1 cellular context compared by ENCODE assay signal in the genomic region with DNA sequence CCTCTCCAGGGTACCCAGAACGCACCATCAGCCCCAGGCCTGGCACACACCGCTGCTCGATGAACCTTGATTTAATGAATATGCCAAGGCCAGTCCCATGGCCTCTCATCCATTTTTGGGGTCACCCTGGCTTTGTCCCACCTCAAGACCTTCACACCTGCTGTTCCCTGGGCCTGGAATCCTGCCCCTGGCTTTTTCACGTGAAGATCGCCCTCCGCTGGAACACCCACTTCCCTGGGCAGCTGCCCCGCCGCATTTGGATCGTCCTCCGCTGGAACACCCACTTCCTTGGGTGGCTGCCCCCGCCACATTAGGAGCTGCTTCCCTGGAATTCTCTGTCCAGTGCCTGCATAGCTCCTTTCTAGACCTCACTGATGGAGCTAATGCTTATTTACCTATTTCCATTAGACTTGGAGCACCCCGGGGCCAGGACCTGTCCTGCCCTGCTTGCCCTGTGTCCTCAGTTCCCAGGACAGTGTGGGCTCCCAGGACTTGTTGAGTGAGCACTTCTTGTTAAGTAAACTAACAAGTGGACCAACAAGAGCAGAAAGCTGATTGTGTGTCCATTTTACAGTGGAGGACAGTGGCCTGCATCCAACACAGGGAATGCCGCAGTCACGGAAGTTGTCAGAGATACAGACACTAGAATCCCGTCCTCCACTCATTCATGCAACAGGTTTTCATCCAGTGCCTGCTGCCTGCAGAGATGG.
TF ChIP-seq lines count a peak whose summit lies in the region.

No MANE protein-coding gene starts in this region.

TF ChIP-seq in liver, 16 proteins besides CTCF, POLR2A, EP300 and RAD21 (continued from another document):
- TF ChIP-seq ZBTB33 (IDR thresholded peaks at IDR 0.05), result no peak
- TF ChIP-seq, protein P1, sequence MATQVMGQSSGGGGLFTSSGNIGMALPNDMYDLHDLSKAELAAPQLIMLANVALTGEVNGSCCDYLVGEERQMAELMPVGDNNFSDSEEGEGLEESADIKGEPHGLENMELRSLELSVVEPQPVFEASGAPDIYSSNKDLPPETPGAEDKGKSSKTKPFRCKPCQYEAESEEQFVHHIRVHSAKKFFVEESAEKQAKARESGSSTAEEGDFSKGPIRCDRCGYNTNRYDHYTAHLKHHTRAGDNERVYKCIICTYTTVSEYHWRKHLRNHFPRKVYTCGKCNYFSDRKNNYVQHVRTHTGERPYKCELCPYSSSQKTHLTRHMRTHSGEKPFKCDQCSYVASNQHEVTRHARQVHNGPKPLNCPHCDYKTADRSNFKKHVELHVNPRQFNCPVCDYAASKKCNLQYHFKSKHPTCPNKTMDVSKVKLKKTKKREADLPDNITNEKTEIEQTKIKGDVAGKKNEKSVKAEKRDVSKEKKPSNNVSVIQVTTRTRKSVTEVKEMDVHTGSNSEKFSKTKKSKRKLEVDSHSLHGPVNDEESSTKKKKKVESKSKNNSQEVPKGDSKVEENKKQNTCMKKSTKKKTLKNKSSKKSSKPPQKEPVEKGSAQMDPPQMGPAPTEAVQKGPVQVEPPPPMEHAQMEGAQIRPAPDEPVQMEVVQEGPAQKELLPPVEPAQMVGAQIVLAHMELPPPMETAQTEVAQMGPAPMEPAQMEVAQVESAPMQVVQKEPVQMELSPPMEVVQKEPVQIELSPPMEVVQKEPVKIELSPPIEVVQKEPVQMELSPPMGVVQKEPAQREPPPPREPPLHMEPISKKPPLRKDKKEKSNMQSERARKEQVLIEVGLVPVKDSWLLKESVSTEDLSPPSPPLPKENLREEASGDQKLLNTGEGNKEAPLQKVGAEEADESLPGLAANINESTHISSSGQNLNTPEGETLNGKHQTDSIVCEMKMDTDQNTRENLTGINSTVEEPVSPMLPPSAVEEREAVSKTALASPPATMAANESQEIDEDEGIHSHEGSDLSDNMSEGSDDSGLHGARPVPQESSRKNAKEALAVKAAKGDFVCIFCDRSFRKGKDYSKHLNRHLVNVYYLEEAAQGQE (IDR thresholded peaks at IDR 0.05), result no peak
- TF ChIP-seq NR2F2 (IDR thresholded peaks at IDR 0.05), result no peak
- TF ChIP-seq FOXA1 (IDR thresholded peaks at IDR 0.05), result no peak
- peak; percentile 68 to 88 for TF ChIP-seq RXRA (IDR thresholded peaks at IDR 0.05)
- no peak for TF ChIP-seq YY1 (IDR thresholded peaks at IDR 0.05)
- TF ChIP-seq FOXA2 (IDR thresholded peaks at IDR 0.05), result no peak
